In the genomic region with DNA sequence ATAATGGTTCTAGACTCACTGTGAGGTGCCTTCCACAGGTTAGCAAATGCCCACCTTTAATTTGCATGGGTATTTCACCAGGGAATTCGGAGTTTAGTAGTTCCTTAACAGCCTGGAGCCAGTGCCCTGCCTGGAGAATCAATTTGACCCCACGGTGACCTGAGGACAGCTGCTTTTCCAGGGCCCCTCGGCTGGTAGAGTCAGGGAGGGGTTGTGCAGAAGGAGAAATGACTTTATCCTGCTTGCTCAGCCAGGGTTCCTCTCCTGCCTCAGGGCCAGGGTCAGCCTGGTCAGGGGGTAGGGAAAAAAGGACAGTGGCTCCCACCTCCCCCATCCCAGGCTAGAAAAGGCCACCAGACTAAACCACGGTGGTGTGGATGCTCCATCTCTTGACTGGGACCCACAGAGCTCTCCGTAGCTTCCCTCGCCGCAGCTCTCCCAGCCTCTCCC, we compare ENCODE assay signal across 8 cellular contexts. TPM values are rescaled to one million over a fixed set of nuclear protein-coding genes. Genes with fewer than 3 reads are reported as not detected.
DNase-seq lines count a peak whose midpoint lies in the region; ATAC-seq and TF ChIP-seq lines count a peak whose summit lies in the region.

No MANE protein-coding gene starts in this region.

- H3K27ac ChIP-seq in left lung (peak overlapping the region; percentile 89 to 93), tibial nerve (peak overlapping the region; percentile 69 to 84 (median 80))

- H3K4me3 ChIP-seq in left lung (peak overlapping the region; percentile 40 to 57), tibial nerve (peak overlapping the region; percentile 28 to 59 (median 53))

- POLR2A ChIA-PET in activated naive CD8-positive, alpha-beta T cell treated with anti-CD3 and anti-CD28 coated beads, Interleukin-2, amount 10 ng/mL, durations not matched to agents 7 days and 5 days (lab: Charles Lee): interaction anchor here (1.5 to 5.4 kb wide), 4 partner anchors 9 to 16 kb away, joined by 4 to 68 read pairs (median 12); a partner anchor contains a TSS

- no peak for ATAC-seq in activated naive CD8-positive, alpha-beta T cell treated with anti-CD3 and anti-CD28 coated beads, Interleukin-2, amount 10 ng/mL, durations not matched to agents 7 days and 5 days (ENCODE audit: low read depth)
- no peak for ATAC-seq in left lung

- H3K4me1 Mint-ChIP-seq in activated naive CD4-positive, alpha-beta T cell treated with anti-CD3 and anti-CD28 coated beads, Interleukin-2, amount 50 U/mL, for 24 hours: peaks cover 37% of the 10 kb centered on the region
- H3K4me1 Mint-ChIP-seq in activated naive CD8-positive, alpha-beta T cell treated with anti-CD3 and anti-CD28 coated beads, Interleukin-2, amount 10 ng/mL, durations not matched to agents 7 days and 5 days: peaks cover 25% of the 10 kb centered on the region

- 15 to 21% methylated on average over 7 of the region's 7 CpGs for WGBS in tibial nerve, 2 donors

- H3K36me3 ChIP-seq in left lung (peaks cover 0 to 7% of the 10 kb centered on the region in 2 donors), tibial nerve (no peaks in the 10 kb centered on the region)

- H3K4me1 ChIP-seq in left lung: peaks cover 16 to 52% of the 10 kb centered on the region in 2 donors
- H3K4me1 ChIP-seq in tibial nerve: peaks cover 0 to 30% (median 22%) of the 10 kb centered on the region in 4 donors

- no peak for DNase-seq in activated naive CD4-positive, alpha-beta T cell treated with Interleukin-2 at 50 U/mL for 16 hours
- no peak for DNase-seq in activated naive CD8-positive, alpha-beta T cell treated with anti-CD3 and anti-CD28 coated beads, Interleukin-2, amount 10 ng/mL, durations not matched to agents 7 days and 5 days
- DNase-seq in left lung (no peak), tibial nerve (ENCODE audit: low spot score in 2 of 2) (no peak), posterior vena cava (ENCODE audit: low spot score) (no peak), hepatic stellate cell (ENCODE audit: low spot score) (no peak)
- DNase-seq in activated CD8-positive, alpha-beta memory T cell treated with anti-CD3 and anti-CD28 coated beads for 24 hours: no peak

- intact Hi-C loops in left lung (cut with DNase I): loop anchor here in 1 of 2 donors (5.0 kb wide), 1 partner anchor 71 kb away; no protein-coding TSS in a partner anchor
- intact Hi-C loops in posterior vena cava (cut with DNase I): no loop called here

- H3K4me3 Mint-ChIP-seq in activated naive CD4-positive, alpha-beta T cell treated with anti-CD3 and anti-CD28 coated beads, Interleukin-2, amount 50 U/mL, for 24 hours: peak overlapping the region; percentile 54
- no peak overlapping the region for H3K4me3 Mint-ChIP-seq in activated naive CD8-positive, alpha-beta T cell treated with anti-CD3 and anti-CD28 coated beads, Interleukin-2, amount 10 ng/mL, durations not matched to agents 7 days and 5 days

- H3K9me3 Mint-ChIP-seq in activated naive CD4-positive, alpha-beta T cell treated with anti-CD3 and anti-CD28 coated beads, Interleukin-2, amount 50 U/mL, for 24 hours: no peaks in the 10 kb centered on the region
- no peaks in the 10 kb centered on the region for H3K9me3 Mint-ChIP-seq in activated naive CD8-positive, alpha-beta T cell treated with anti-CD3 and anti-CD28 coated beads, Interleukin-2, amount 10 ng/mL, durations not matched to agents 7 days and 5 days

- no peaks in the 10 kb centered on the region for H3K9me3 ChIP-seq in left lung
- no peaks in the 10 kb centered on the region for H3K9me3 ChIP-seq in tibial nerve

- TF ChIP-seq POLR2A in tibial nerve (IDR thresholded peaks at IDR 0.05): no peak

- H3K27me3 Mint-ChIP-seq in activated naive CD4-positive, alpha-beta T cell treated with anti-CD3 and anti-CD28 coated beads, Interleukin-2, amount 50 U/mL, for 24 hours: no peaks in the 10 kb centered on the region
- no peaks in the 10 kb centered on the region for H3K27me3 Mint-ChIP-seq in activated naive CD8-positive, alpha-beta T cell treated with anti-CD3 and anti-CD28 coated beads, Interleukin-2, amount 10 ng/mL, durations not matched to agents 7 days and 5 days

- TF ChIP-seq CTCF in left lung (IDR thresholded peaks at IDR 0.05): no peak
- TF ChIP-seq CTCF in tibial nerve (IDR thresholded peaks at IDR 0.05): no peak

- no peaks in the 10 kb centered on the region for H3K36me3 Mint-ChIP-seq in activated naive CD4-positive, alpha-beta T cell treated with anti-CD3 and anti-CD28 coated beads, Interleukin-2, amount 50 U/mL, for 24 hours
- H3K36me3 Mint-ChIP-seq in activated naive CD8-positive, alpha-beta T cell treated with anti-CD3 and anti-CD28 coated beads, Interleukin-2, amount 10 ng/mL, durations not matched to agents 7 days and 5 days: no peaks in the 10 kb centered on the region

- no peak for TF ChIP-seq EP300 in tibial nerve (IDR thresholded peaks at IDR 0.05)

- H3K27ac Mint-ChIP-seq in activated naive CD4-positive, alpha-beta T cell treated with anti-CD3 and anti-CD28 coated beads, Interleukin-2, amount 50 U/mL, for 24 hours: peak overlapping the region; percentile 91
- H3K27ac Mint-ChIP-seq in activated naive CD8-positive, alpha-beta T cell treated with anti-CD3 and anti-CD28 coated beads, Interleukin-2, amount 10 ng/mL, durations not matched to agents 7 days and 5 days: peak overlapping the region; percentile 37

- H3K27me3 ChIP-seq in left lung: no peaks in the 10 kb centered on the region
- no peaks in the 10 kb centered on the region for H3K27me3 ChIP-seq in tibial nerve

RNA-seq across cellular contexts. Expression of a gene that starts 12.0 kb away (rescaled TPM):
- under 1 TPM in 1 of 2 experiments, not detected in 1; 0.11 TPM for total RNA-seq in activated naive CD8-positive, alpha-beta T cell treated with anti-CD3 and anti-CD28 coated beads, Interleukin-2, amount 10 ng/mL, durations not matched to agents 7 days and 5 days
- total RNA-seq in left lung: 10 to 100 TPM; 10.4 to 18.1 TPM
- total RNA-seq in tibial nerve: 10 to 100 TPM in 1 of 4 donors, 1 to 10 TPM in 3; 4.2 to 11.2 (median 7.1) TPM
- total RNA-seq in posterior vena cava: 1 to 10 TPM; 7.4 to 9.8 TPM

RNA-seq across cellular contexts. Expression of a gene that starts 12.2 kb away (rescaled TPM):
- total RNA-seq in activated naive CD8-positive, alpha-beta T cell treated with anti-CD3 and anti-CD28 coated beads, Interleukin-2, amount 10 ng/mL, durations not matched to agents 7 days and 5 days: 10 to 100 TPM; 13.9 to 14.1 TPM
- 1 to 10 TPM; 3.5 to 5.8 TPM for total RNA-seq in left lung
- 1 to 10 TPM in 1 of 4 donors, not detected in 3; 2.7 TPM for total RNA-seq in tibial nerve
- total RNA-seq in posterior vena cava: 1 to 10 TPM; 1.5 to 3.9 TPM

RNA-seq across cellular contexts. Expression of a gene that starts 46.9 kb away (rescaled TPM):
- 10 to 100 TPM; 20.1 to 21.2 TPM for total RNA-seq in activated naive CD8-positive, alpha-beta T cell treated with anti-CD3 and anti-CD28 coated beads, Interleukin-2, amount 10 ng/mL, durations not matched to agents 7 days and 5 days
- total RNA-seq in left lung: 10 to 100 TPM; 26.3 to 29.0 TPM
- 10 to 100 TPM; 22.2 to 29.2 (median 25.2) TPM for total RNA-seq in tibial nerve
- 10 to 100 TPM; 21.9 to 23.3 TPM for total RNA-seq in posterior vena cava

Comparison
In these comparisons a context has a peak if more than half of its experiments do, and no peak if none do; other contexts are left out.
1. RNA of a gene that starts 12.0 kb away (total RNA-seq): 10.4 to 18.1 TPM in left lung, 7.4 to 9.8 TPM in posterior vena cava and 4.2 to 11.2 TPM in tibial nerve; 0.11 TPM in activated naive CD8-positive, alpha-beta T cell treated with anti-CD3 and anti-CD28 coated beads, Interleukin-2, amount 10 ng/mL, durations not matched to agents 7 days and 5 days; every median in the first group is over 4 times any median in the second.